In the genomic region with DNA sequence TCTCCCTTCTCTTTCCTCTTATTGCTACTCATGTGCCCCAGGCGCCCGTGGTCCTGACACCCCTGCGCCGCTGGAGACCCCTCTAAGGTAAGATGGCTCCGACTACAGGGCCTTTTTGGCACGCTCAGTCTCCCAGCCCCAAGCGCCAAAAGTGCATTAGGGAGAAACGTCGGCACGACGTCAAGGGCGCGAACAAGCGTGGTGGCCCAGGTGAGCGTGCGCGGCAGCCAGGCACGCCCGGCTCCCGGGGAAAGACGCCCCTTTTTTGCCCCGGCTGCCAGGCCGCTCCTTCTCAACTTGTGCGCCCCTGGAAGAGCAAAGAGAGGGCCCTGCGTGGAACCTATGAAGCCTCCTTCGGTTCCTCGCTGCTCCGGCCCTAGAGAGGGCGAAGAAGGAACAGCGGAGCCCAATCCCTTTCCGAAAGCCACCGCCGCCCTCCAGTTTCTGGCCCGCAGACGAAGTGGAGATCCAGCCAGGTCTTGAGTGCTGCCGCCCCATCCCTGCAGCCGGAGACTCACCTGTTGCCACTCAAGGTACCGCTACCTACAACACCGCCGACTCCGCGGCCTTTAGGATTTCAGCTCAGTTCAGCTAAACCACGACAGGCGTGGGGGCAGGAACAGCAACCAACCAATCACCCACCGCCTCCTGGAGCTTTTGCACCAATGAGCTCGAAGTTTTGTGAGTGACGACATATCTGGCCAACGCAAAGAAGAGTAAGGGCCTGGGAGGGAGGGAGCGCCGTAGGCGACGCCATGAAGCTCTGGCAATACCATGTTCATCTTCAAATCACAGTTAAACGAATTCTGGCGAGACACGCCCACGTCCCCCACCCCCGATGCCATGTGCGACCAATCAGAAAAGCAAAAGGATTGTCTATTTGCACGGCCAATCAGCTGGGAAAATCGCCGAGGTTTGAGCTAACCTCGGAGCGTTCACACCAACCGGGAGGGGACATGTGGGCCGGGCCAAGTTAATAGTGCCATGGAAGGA, we compare ENCODE assay signal across 8 cellular contexts. TPM values are rescaled to one million over a fixed set of nuclear protein-coding genes. Genes with fewer than 3 reads are reported as not detected.
DNase-seq lines count a peak whose midpoint lies in the region; ATAC-seq and TF ChIP-seq lines count a peak whose summit lies in the region.
"Not testable (repeated sequence)": the region's sequence is repeated elsewhere in the genome, so short reads cannot be mapped to it uniquely, and the experiment has no call there.

A gene (minus strand): TSS at position 609 of the 993 bp plus-strand sequence. CDS start 3,369 bp downstream, outside the sequence.

- H3K27me3 Mint-ChIP-seq in CD4-positive, CD25-positive, alpha-beta regulatory T cell; nephron progenitor cell (ENCODE audit: low read depth, poor library complexity): not testable (repeated sequence)

- not testable (repeated sequence) for H3K36me3 ChIP-seq in CD4-positive, CD25-positive, alpha-beta regulatory T cell (ENCODE audit: control insufficient read depth, insufficient read depth, low read length); esophagus muscularis mucosa

- H3K27me3 ChIP-seq in CD4-positive, CD25-positive, alpha-beta regulatory T cell (ENCODE audit: control insufficient read depth, insufficient read depth, low read length); esophagus muscularis mucosa: not testable (repeated sequence)

- H3K4me3 ChIP-seq in CD4-positive, CD25-positive, alpha-beta regulatory T cell (ENCODE audit: low read depth, low read length), result peak within 1 kb of the TSS; percentile 37
- peak within 1 kb of the TSS; percentile 25 to 50 (median 36) for H3K4me3 ChIP-seq in esophagus muscularis mucosa

- DNase-seq in CD4-positive, CD25-positive, alpha-beta regulatory T cell, result peak in 2 of 3 donors; percentile 78 to 88
- DNase-seq in T-helper 1 cell, result peak in 4 of 5 donors; percentile 63 to 75 (median 71)
- DNase-seq in activated T-helper 1 cell treated with anti-CD3 and anti-CD28 coated beads, Interleukin-2, amount 50 U/mL, for 16 hours (ENCODE audit: low read depth in 1 of 2, low spot score in 1 of 2), result peak; percentile 49 to 54
- DNase-seq in esophagus muscularis mucosa (ENCODE audit: extremely low spot score), result not testable (repeated sequence)
- peak; percentile 65 for DNase-seq in nephron progenitor cell
- peak; percentile 60 for DNase-seq in stimulated activated CD8-positive, alpha-beta memory T cell treated with anti-CD3 and anti-CD28 coated beads, Interleukin-12 subunit alpha, Interleukin-12 subunit beta, amount 100 ng/mL, for 1 hour (ENCODE audit: low read depth)

- not testable (repeated sequence) for H3K36me3 Mint-ChIP-seq in CD4-positive, CD25-positive, alpha-beta regulatory T cell; nephron progenitor cell (ENCODE audit: low read depth)

- H3K4me1 Mint-ChIP-seq in CD4-positive, CD25-positive, alpha-beta regulatory T cell; nephron progenitor cell: not testable (repeated sequence)

- not testable (repeated sequence) for H3K27ac Mint-ChIP-seq in CD4-positive, CD25-positive, alpha-beta regulatory T cell; nephron progenitor cell

- TF ChIP-seq EP300 in esophagus muscularis mucosa (IDR thresholded peaks at IDR 0.05), result not testable (repeated sequence)

- intact Hi-C loops in esophagus muscularis mucosa (cut with DNase I), result not testable (repeated sequence)

- H3K4me1 ChIP-seq in CD4-positive, CD25-positive, alpha-beta regulatory T cell (ENCODE audit: control insufficient read depth, insufficient read depth, low read length, poor library complexity, severe bottlenecking); esophagus muscularis mucosa: not testable (repeated sequence)

- peak within 1 kb of the TSS in 2 of 4 donors; percentile 72 to 74 for H3K4me3 Mint-ChIP-seq in CD4-positive, CD25-positive, alpha-beta regulatory T cell
- not testable (repeated sequence) for H3K4me3 Mint-ChIP-seq in nephron progenitor cell

- TF ChIP-seq CTCF in esophagus muscularis mucosa (IDR thresholded peaks at IDR 0.05); nephron progenitor cell (IDR thresholded peaks at IDR 0.05): not testable (repeated sequence)

- H3K9me3 Mint-ChIP-seq in CD4-positive, CD25-positive, alpha-beta regulatory T cell; nephron progenitor cell: not testable (repeated sequence)

- not testable (repeated sequence) for TF ChIP-seq POLR2A in esophagus muscularis mucosa (IDR thresholded peaks at IDR 0.05; ENCODE audit: low read depth)

- ATAC-seq in CD4-positive, CD25-positive, alpha-beta regulatory T cell (ENCODE audit: low read depth in 2 of 2), result peak; percentile 91 to 92
- ATAC-seq in GM19468 (IDR thresholded peaks at IDR 0.05; ENCODE audit: extremely low read depth, unreplicated experiment) (peak; percentile 68), HG03097 (IDR thresholded peaks at IDR 0.05; ENCODE audit: low FRiP score, unreplicated experiment) (peak; percentile 88)

- not testable (repeated sequence) for H3K27ac ChIP-seq in CD4-positive, CD25-positive, alpha-beta regulatory T cell (ENCODE audit: insufficient read depth, low read length, poor library complexity, severe bottlenecking)
- peak within 1 kb of the TSS; percentile 38 to 76 (median 74) for H3K27ac ChIP-seq in esophagus muscularis mucosa (replicated peaks in 1 of 4)

- H3K9me3 ChIP-seq in CD4-positive, CD25-positive, alpha-beta regulatory T cell (ENCODE audit: control insufficient read depth in 2 of 2, low read length in 2 of 2); esophagus muscularis mucosa: not testable (repeated sequence)

- WGBS in esophagus muscularis mucosa, result no CpG with 5 or more reads among the region's 65 CpGs

RNA-seq across cellular contexts. Expression of the gene that starts here (rescaled TPM):
- total RNA-seq in CD4-positive, CD25-positive, alpha-beta regulatory T cell, result 29.4 TPM
- 1 to 10 TPM; 2.8 to 7.2 (median 4.7) TPM for polyA plus RNA-seq in CD4-positive, CD25-positive, alpha-beta regulatory T cell
- total RNA-seq in esophagus muscularis mucosa, result 10 to 100 TPM in 1 of 4 donors, 1 to 10 TPM in 3; 5.5 to 20.3 (median 8.7) TPM
